In genomic region chr1:76138217-76138616, GRCh38 we compare ENCODE assay signal across 18 cellular contexts.
A peak's percentile ranks its signal among the peaks of the same experiment; 100 is the strongest.
DNase-seq lines count a peak whose midpoint lies in the region; ATAC-seq and TF ChIP-seq lines count a peak whose summit lies in the region.
"Had no signal": no experiment of that assay in that cellular context is flagged by ENCODE, and none has a peak within 500 bp of the region (broad histone marks: within the 10 kb centered on the region; RNA-seq: fewer than 3 reads in every experiment).

No MANE protein-coding gene starts in this region.

- no peak overlapping the region for H3K4me2 ChIP-seq in parathyroid adenoma (ENCODE audit: low read length)

- no peak overlapping the region for H2AFZ ChIP-seq in parathyroid adenoma

- peak overlapping the region in 3 of 4 donors; percentile 45 to 66 (median 63) for H3K27ac ChIP-seq in esophagus muscularis mucosa (replicated peaks in 1 of 4)
- peak overlapping the region; percentile 63 for H3K27ac ChIP-seq in parathyroid adenoma
- peak overlapping the region; percentile 44 to 83 (median 78) for H3K27ac ChIP-seq in upper lobe of left lung

- intact Hi-C loops in esophagus muscularis mucosa (cut with DNase I): no loop called here
- intact Hi-C loops in left ventricle myocardium superior (cut with micrococcal nuclease): no loop called here

- no peak overlapping the region for H3K4me3 ChIP-seq in esophagus muscularis mucosa
- no peak overlapping the region for H3K4me3 ChIP-seq in parathyroid adenoma (ENCODE audit: low read depth, low read length)
- H3K4me3 ChIP-seq in upper lobe of left lung: no peak overlapping the region
- H3K4me3 ChIP-seq: K562 had no signal

- H3K79me2 ChIP-seq in parathyroid adenoma: no peaks in the 10 kb centered on the region

- DNase-seq in esophagus muscularis mucosa (ENCODE audit: extremely low spot score) (no peak), left ventricle myocardium superior (no peak), upper lobe of left lung (no peak), OCI-M1 (lab: John Stamatoyannopoulos, UW) (no peak), G401 (ENCODE audit: low spot score) (no peak)
- DNase-seq in central memory CD4-positive, alpha-beta T cell: no peak
- DNase-seq: BE2C; CD4-positive, alpha-beta memory T cell; DMS79 treated with DMSO at 0.1 percent for 48 hours; GDM1; NCI-H1048; NCI-H1694; NCI-H345; NCI-H526 treated with DMSO at 0.1 percent for 48 hours; PC-3 had no signal

- no peak for TF ChIP-seq POLR2A in esophagus muscularis mucosa (IDR thresholded peaks at IDR 0.05; ENCODE audit: low read depth)
- TF ChIP-seq POLR2A in upper lobe of left lung (IDR thresholded peaks at IDR 0.05): no peak

- ATAC-seq in left ventricle myocardium superior: peak; percentile 84
- no peak for ATAC-seq in upper lobe of left lung (ENCODE audit: low FRiP score in 2 of 2)
- no peak for ATAC-seq in HG03280 (IDR thresholded peaks at IDR 0.05; ENCODE audit: unreplicated experiment)
- ATAC-seq: K562, PC-3 had no signal

- peak; percentile 38 for TF ChIP-seq EP300 in esophagus muscularis mucosa (IDR thresholded peaks at IDR 0.05)
- peak; percentile 63 to 98 (median 95) for TF ChIP-seq EP300 in upper lobe of left lung (IDR thresholded peaks at IDR 0.05)

- WGBS in esophagus muscularis mucosa: 88% methylated on average over 1 of the region's 1 CpG
- WGBS in upper lobe of left lung, 2 donors: 64 to 82% methylated on average over 1 of the region's 1 CpG

- TF ChIP-seq CTCF in esophagus muscularis mucosa (IDR thresholded peaks at IDR 0.05) (no peak), parathyroid adenoma (IDR thresholded peaks at IDR 0.05) (no peak), upper lobe of left lung (IDR thresholded peaks at IDR 0.05) (no peak)

- H3K27me3 ChIP-seq in esophagus muscularis mucosa: no peaks in the 10 kb centered on the region
- no peaks in the 10 kb centered on the region for H3K27me3 ChIP-seq in parathyroid adenoma (ENCODE audit: control insufficient read depth, insufficient read depth, low read length)
- H3K27me3 ChIP-seq in upper lobe of left lung: no peaks in the 10 kb centered on the region
- H3K27me3 ChIP-seq: BE2C had no signal

- H3K36me3 ChIP-seq in esophagus muscularis mucosa (no peaks in the 10 kb centered on the region), parathyroid adenoma (ENCODE audit: control insufficient read depth, insufficient read depth, low read length) (no peaks in the 10 kb centered on the region), upper lobe of left lung (no peaks in the 10 kb centered on the region)
- H3K36me3 ChIP-seq: BE2C had no signal

- in situ Hi-C loops in G401 (cut with HindIII; ENCODE audit: low sequenced_read_pairs): no loop called here

- H3K9me3 ChIP-seq in esophagus muscularis mucosa (no peaks in the 10 kb centered on the region), parathyroid adenoma (ENCODE audit: control insufficient read depth, low read length) (no peaks in the 10 kb centered on the region), upper lobe of left lung (no peaks in the 10 kb centered on the region)
- H3K9me3 ChIP-seq: BE2C had no signal

- H3K9ac ChIP-seq in parathyroid adenoma: no peak overlapping the region

- peaks cover 0 to 20% (median 9%) of the 10 kb centered on the region in 4 donors for H3K4me1 ChIP-seq in esophagus muscularis mucosa
- H3K4me1 ChIP-seq in parathyroid adenoma: no peaks in the 10 kb centered on the region
- peaks cover 5 to 25% (median 14%) of the 10 kb centered on the region in 4 donors for H3K4me1 ChIP-seq in upper lobe of left lung
- H3K4me1 ChIP-seq: BE2C had no signal
